ENCODE assay signal across 14 cellular contexts in the genomic region with DNA sequence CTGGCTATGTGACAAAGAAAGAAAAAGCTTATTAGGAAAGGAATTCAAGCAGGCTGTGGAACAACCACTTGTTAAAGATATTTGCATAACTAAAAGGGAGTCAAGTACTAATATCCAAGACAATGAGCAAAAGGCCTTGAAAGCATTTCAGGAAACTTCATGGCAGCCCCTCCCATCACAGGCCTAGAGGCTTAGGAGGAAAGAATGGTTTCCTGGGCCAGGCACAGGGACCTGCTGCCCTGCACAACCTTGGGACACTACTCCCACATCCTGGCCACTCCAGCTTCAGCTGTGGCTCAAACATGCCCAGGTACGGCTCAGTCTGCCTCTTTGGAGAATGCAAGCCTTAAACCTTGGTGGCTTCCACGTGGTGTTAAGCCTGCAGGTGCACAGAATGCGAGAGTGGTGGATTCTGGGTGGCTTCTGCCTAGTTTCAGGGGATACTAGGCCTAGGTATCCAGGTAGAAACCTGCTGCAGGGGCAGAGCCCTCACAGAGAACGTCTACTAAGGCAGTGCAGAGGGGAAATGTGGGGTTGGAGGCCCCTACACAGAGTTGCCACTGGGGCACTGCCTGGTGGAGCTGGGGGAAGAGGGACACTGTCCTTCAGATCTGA.
DNase-seq lines count a peak whose midpoint lies in the region; ATAC-seq and TF ChIP-seq lines count a peak whose summit lies in the region.
"Had no signal": no experiment of that assay in that cellular context is flagged by ENCODE, and none has a peak within 500 bp of the region (broad histone marks: within the 10 kb centered on the region; RNA-seq: fewer than 3 reads in every experiment).

No MANE protein-coding gene starts in this region.

- no peak overlapping the region for H3K9ac ChIP-seq in BLaER1
- H3K9ac ChIP-seq in HCT116 (ENCODE audit: low read length), result no peak overlapping the region
- no peak overlapping the region for H3K9ac ChIP-seq in Karpas-422 (ENCODE audit: low read length)
- H3K9ac ChIP-seq: BLaER1 treated with 17β-estradiol and CSF1 and Interleukin-3, amounts not matched to agents 10 nM and 100 nM had no signal

- H3K9me3 ChIP-seq in BLaER1 (peaks cover 55% of the 10 kb centered on the region), HCT116 (ENCODE audit: control insufficient read depth in 1 of 2, insufficient read depth in 1 of 2, low read depth in 1 of 2, low read length in 2 of 2) (peaks cover 3 to 9% of the 10 kb centered on the region in 2 experiments; a peak in 2 of 4 replicates), esophagus muscularis mucosa (peaks cover 0 to 10% (median 3%) of the 10 kb centered on the region in 4 donors), Karpas-422 (ENCODE audit: low read length) (peaks cover 4% of the 10 kb centered on the region; the same call in 1 of the 2 replicates)

- TF ChIP-seq CTCF in HCT116 (IDR thresholded peaks at IDR 0.05 in 2 of 3, conservative IDR thresholded peaks at IDR 0.05 in 1 of 3; ENCODE audit: borderline replicate concordance in 1 of 3, insufficient read depth in 1 of 3, low read depth in 2 of 3, low read length in 2 of 3), result no peak
- TF ChIP-seq CTCF in esophagus muscularis mucosa (IDR thresholded peaks at IDR 0.05), result no peak

- POLR2A ChIA-PET in HCT116 (lab: Charles Lee), result no interaction called here

- H2AFZ ChIP-seq in HCT116 (ENCODE audit: low read depth, low read length, poor library complexity, severe bottlenecking) (no peak overlapping the region), Karpas-422 (ENCODE audit: low read length) (no peak overlapping the region)

- H3K27ac ChIP-seq in BLaER1 (no peak overlapping the region), HCT116 (ENCODE audit: low read depth, low read length) (no peak overlapping the region), esophagus muscularis mucosa (replicated peaks in 1 of 4) (no peak overlapping the region), Karpas-422 (ENCODE audit: low read length) (no peak overlapping the region)
- H3K27ac ChIP-seq: BLaER1 treated with 17β-estradiol and CSF1 and Interleukin-3, amounts not matched to agents 10 nM and 100 nM had no signal

- CTCF ChIA-PET in HCT116 (lab: Charles Lee), result no interaction called here

- H3K36me3 ChIP-seq in BLaER1, result no peaks in the 10 kb centered on the region
- H3K36me3 ChIP-seq in HCT116 (ENCODE audit: control insufficient read depth in 1 of 2, insufficient read depth in 2 of 2, low read length in 2 of 2), result no peaks in the 10 kb centered on the region
- no peaks in the 10 kb centered on the region for H3K36me3 ChIP-seq in esophagus muscularis mucosa
- H3K36me3 ChIP-seq in Karpas-422 (ENCODE audit: insufficient read depth, low read length), result no peaks in the 10 kb centered on the region

- peak overlapping the region; percentile 31; the same call in 1 of the 2 replicates for H3K4me3 ChIP-seq in BLaER1
- H3K4me3 ChIP-seq in HCT116 (replicated peaks in 1 of 2; ENCODE audit: low read depth in 1 of 2, low read length in 2 of 2), result no peak overlapping the region
- no peak overlapping the region for H3K4me3 ChIP-seq in esophagus muscularis mucosa
- no peak overlapping the region for H3K4me3 ChIP-seq in Karpas-422 (ENCODE audit: low read length)

- no peak overlapping the region for H3K4me2 ChIP-seq in BLaER1
- no peak overlapping the region for H3K4me2 ChIP-seq in HCT116 (ENCODE audit: low read length)
- no peak overlapping the region for H3K4me2 ChIP-seq in Karpas-422 (ENCODE audit: low read depth, low read length, poor library complexity, severe bottlenecking)
- H3K4me2 ChIP-seq: BLaER1 treated with 17β-estradiol and CSF1 and Interleukin-3, amounts not matched to agents 10 nM and 100 nM had no signal

- no peaks in the 10 kb centered on the region for H3K9me2 ChIP-seq in HCT116 (ENCODE audit: insufficient read depth)
- H3K9me2 ChIP-seq in Karpas-422 (replicated peaks; ENCODE audit: insufficient read depth, low read length), result no peaks in the 10 kb centered on the region

- no peak for TF ChIP-seq RAD21 in HCT116 (IDR thresholded peaks at IDR 0.05; ENCODE audit: low read depth)

- RAD21 ChIA-PET in HCT116 (lab: Charles Lee; ENCODE audit: low non-redundant PET in 1 of 2, low total read pairs in 2 of 2, uncharacterized antibody in 2 of 2, unreplicated experiment in 2 of 2), result no interaction called here

- WGBS in esophagus muscularis mucosa, result 76% methylated on average over 3 of the region's 4 CpGs

- H3K27me3 ChIP-seq in BLaER1 (no peaks in the 10 kb centered on the region), HCT116 (ENCODE audit: insufficient read depth, low read length) (no peaks in the 10 kb centered on the region), esophagus muscularis mucosa (no peaks in the 10 kb centered on the region), Karpas-422 (ENCODE audit: low read length) (0 out of 2 replicates have a peak, but pooled peaks cover 2% of the 10 kb centered on the region)
- H3K27me3 ChIP-seq: BLaER1 treated with 17β-estradiol and CSF1 and Interleukin-3, amounts not matched to agents 10 nM and 100 nM had no signal

- no peaks in the 10 kb centered on the region for H3K79me2 ChIP-seq in HCT116 (ENCODE audit: insufficient read depth, low read length)
- no peaks in the 10 kb centered on the region for H3K79me2 ChIP-seq in Karpas-422 (ENCODE audit: low read length)

- peaks cover 10% of the 10 kb centered on the region for H3K4me1 ChIP-seq in BLaER1
- no peaks in the 10 kb centered on the region for H3K4me1 ChIP-seq in HCT116 (ENCODE audit: control insufficient read depth in 1 of 2, insufficient read depth in 2 of 2, low read length in 2 of 2)
- H3K4me1 ChIP-seq in esophagus muscularis mucosa, result no peaks in the 10 kb centered on the region
- no peaks in the 10 kb centered on the region for H3K4me1 ChIP-seq in Karpas-422 (ENCODE audit: low read length)

- intact Hi-C loops in HCT116 (cut with micrococcal nuclease), result no loop called here
- intact Hi-C loops in esophagus muscularis mucosa (cut with DNase I), result no loop called here

- H4K20me1 ChIP-seq in BLaER1, result no peaks in the 10 kb centered on the region
- no peaks in the 10 kb centered on the region for H4K20me1 ChIP-seq in HCT116 (ENCODE audit: insufficient read depth)
- no peaks in the 10 kb centered on the region for H4K20me1 ChIP-seq in Karpas-422 (ENCODE audit: insufficient read depth, low read depth, low read length)
- H4K20me1 ChIP-seq: BLaER1 treated with 17β-estradiol and CSF1 and Interleukin-3, amounts not matched to agents 10 nM and 100 nM had no signal

- TF ChIP-seq POLR2A in HCT116 (IDR thresholded peaks at IDR 0.05; ENCODE audit: borderline replicate concordance, extremely low read depth, insufficient read depth, insufficient read length) (no peak), esophagus muscularis mucosa (IDR thresholded peaks at IDR 0.05; ENCODE audit: low read depth) (no peak)

- no peak for ATAC-seq in HCT116

- DNase-seq in HCT116 (ENCODE audit: low read depth, low spot score), result no peak
- peak; percentile 12 for DNase-seq in OCI-M1 (lab: John Stamatoyannopoulos, UW)
- peak; percentile 57 for DNase-seq in esophagus muscularis mucosa (ENCODE audit: extremely low spot score)
- DNase-seq in Ammon's horn (ENCODE audit: low spot score), result no peak
- no peak for DNase-seq in hypothalamus (lab: John Stamatoyannopoulos, UW)
- no peak for DNase-seq in Karpas-422
- DNase-seq: CD4-positive, CD25-positive, alpha-beta regulatory T cell; DMS 273 treated with DMSO at 0.1 percent for 48 hours; DMS79 treated with DMSO at 0.1 percent for 48 hours; EL; HCEC 1CT; KG1 had no signal

- no TSS peak for BruUV-seq in HCT116 (replicated peaks; lab: Mats Ljungman, UMichigan)

- TF ChIP-seq EP300 in esophagus muscularis mucosa (IDR thresholded peaks at IDR 0.05), result no peak

TF ChIP-seq in HCT116, 20 proteins besides CTCF, POLR2A, EP300 and RAD21:
- TF ChIP-seq CBX3 (IDR thresholded peaks at IDR 0.05; ENCODE audit: low read depth), result peak; percentile 63; the same call in 1 of the 2 replicates
- TF ChIP-seq EZH2 (IDR thresholded peaks at IDR 0.05), result no peak

Comparison
In these comparisons a context has a peak if more than half of its experiments do, and no peak if none do; other contexts are left out.
1. DNase-seq: peak in OCI-M1 (single experiment) and esophagus muscularis mucosa (single experiment); none in HCT116 (single experiment), Ammon's horn (single experiment), hypothalamus (0 of 51) and Karpas-422 (single experiment).